1 cellular context compared by ENCODE assay signal in the genomic region with DNA sequence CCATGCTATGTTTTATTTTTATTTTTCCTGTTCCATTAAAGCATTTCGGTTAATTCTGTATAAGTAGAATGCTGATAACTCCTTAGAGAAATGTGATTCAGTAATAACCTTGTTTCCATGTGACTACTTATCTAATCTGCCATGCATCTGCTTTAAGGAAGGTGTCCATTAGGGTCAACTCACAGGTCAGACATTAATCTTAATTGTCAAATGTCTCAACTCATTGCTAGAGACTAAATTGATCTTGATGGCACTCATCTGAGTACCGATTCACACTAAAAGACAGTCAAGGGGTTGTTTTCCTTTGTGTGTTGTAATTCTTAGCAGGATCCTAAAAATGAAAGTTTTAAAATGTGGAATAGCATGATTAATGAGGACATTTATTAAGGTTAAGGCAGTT.
TF ChIP-seq lines count a peak whose summit lies in the region.

No MANE protein-coding gene starts in this region.

TF ChIP-seq in GM23338, 12 proteins besides CTCF, POLR2A, EP300 and RAD21 (continued from another document):
- TF ChIP-seq, protein P1, sequence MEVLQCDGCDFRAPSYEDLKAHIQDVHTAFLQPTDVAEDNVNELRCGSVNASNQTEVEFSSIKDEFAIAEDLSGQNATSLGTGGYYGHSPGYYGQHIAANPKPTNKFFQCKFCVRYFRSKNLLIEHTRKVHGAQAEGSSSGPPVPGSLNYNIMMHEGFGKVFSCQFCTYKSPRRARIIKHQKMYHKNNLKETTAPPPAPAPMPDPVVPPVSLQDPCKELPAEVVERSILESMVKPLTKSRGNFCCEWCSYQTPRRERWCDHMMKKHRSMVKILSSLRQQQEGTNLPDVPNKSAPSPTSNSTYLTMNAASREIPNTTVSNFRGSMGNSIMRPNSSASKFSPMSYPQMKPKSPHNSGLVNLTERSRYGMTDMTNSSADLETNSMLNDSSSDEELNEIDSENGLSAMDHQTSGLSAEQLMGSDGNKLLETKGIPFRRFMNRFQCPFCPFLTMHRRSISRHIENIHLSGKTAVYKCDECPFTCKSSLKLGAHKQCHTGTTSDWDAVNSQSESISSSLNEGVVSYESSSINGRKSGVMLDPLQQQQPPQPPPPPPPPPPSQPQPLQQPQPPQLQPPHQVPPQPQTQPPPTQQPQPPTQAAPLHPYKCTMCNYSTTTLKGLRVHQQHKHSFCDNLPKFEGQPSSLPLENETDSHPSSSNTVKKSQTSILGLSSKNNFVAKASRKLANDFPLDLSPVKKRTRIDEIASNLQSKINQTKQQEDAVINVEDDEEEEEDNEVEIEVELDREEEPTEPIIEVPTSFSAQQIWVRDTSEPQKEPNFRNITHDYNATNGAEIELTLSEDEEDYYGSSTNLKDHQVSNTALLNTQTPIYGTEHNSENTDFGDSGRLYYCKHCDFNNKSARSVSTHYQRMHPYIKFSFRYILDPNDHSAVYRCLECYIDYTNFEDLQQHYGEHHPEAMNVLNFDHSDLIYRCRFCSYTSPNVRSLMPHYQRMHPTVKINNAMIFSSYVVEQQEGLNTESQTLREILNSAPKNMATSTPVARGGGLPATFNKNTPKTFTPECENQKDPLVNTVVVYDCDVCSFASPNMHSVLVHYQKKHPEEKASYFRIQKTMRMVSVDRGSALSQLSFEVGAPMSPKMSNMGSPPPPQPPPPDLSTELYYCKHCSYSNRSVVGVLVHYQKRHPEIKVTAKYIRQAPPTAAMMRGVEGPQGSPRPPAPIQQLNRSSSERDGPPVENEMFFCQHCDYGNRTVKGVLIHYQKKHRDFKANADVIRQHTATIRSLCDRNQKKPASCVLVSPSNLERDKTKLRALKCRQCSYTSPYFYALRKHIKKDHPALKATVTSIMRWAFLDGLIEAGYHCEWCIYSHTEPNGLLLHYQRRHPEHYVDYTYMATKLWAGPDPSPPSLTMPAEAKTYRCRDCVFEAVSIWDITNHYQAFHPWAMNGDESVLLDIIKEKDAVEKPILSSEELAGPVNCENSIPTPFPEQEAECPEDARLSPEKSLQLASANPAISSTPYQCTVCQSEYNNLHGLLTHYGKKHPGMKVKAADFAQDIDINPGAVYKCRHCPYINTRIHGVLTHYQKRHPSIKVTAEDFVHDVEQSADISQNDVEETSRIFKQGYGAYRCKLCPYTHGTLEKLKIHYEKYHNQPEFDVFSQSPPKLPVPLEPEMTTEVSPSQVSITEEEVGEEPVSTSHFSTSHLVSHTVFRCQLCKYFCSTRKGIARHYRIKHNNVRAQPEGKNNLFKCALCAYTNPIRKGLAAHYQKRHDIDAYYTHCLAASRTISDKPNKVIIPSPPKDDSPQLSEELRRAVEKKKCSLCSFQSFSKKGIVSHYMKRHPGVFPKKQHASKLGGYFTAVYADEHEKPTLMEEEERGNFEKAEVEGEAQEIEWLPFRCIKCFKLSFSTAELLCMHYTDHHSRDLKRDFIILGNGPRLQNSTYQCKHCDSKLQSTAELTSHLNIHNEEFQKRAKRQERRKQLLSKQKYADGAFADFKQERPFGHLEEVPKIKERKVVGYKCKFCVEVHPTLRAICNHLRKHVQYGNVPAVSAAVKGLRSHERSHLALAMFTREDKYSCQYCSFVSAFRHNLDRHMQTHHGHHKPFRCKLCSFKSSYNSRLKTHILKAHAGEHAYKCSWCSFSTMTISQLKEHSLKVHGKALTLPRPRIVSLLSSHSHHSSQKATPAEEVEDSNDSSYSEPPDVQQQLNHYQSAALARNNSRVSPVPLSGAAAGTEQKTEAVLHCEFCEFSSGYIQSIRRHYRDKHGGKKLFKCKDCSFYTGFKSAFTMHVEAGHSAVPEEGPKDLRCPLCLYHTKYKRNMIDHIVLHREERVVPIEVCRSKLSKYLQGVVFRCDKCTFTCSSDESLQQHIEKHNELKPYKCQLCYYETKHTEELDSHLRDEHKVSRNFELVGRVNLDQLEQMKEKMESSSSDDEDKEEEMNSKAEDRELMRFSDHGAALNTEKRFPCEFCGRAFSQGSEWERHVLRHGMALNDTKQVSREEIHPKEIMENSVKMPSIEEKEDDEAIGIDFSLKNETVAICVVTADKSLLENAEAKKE (CRISPR knock-in tag; IDR thresholded peaks at IDR 0.05), result no peak
- TF ChIP-seq JUNB (IDR thresholded peaks at IDR 0.05; ENCODE audit: unreplicated experiment), result no peak
